ENCODE assay signal across 8 cellular contexts in genomic region chr11:10308208-10308954, GRCh38. TPM values are rescaled to one million over a fixed set of nuclear protein-coding genes. Genes with fewer than 3 reads are reported as not detected.
A peak's percentile ranks its signal among the peaks of the same experiment; 100 is the strongest.
DNase-seq lines count a peak whose midpoint lies in the region; ATAC-seq and TF ChIP-seq lines count a peak whose summit lies in the region.

No MANE protein-coding gene starts in this region.

- no peaks in the 10 kb centered on the region for H3K36me3 ChIP-seq in CD4-positive, alpha-beta memory T cell (ENCODE audit: insufficient read depth, low read length)

- H3K36me3 Mint-ChIP-seq in CD4-positive, alpha-beta memory T cell: peaks cover 0 to 6% of the 10 kb centered on the region in 2 donors
- H3K36me3 Mint-ChIP-seq in dendritic cell treated with granulocyte-macrophage colony-stimulating factor and Interleukin-4, amounts not matched to agents 40 ng/mL and 50 ng/mL, for 4 days (ENCODE audit: low read depth): peaks cover 15% of the 10 kb centered on the region
- H3K36me3 Mint-ChIP-seq in nephron (ENCODE audit: low read depth): no peaks in the 10 kb centered on the region

- ATAC-seq in HG03097 (IDR thresholded peaks at IDR 0.05; ENCODE audit: low FRiP score, unreplicated experiment) (no peak), HG02763 (IDR thresholded peaks at IDR 0.05; ENCODE audit: unreplicated experiment) (no peak)

- TF ChIP-seq CTCF in nephron (IDR thresholded peaks at IDR 0.05; ENCODE audit: unreplicated experiment in 3 of 3): no peak

- CTCF ChIA-PET in CD4-positive, alpha-beta memory T cell (lab: Charles Lee; ENCODE audit: partially characterized antibody): interaction anchor here (0.9 to 12.8 kb wide), 16 partner anchors 11 to 742 kb away, joined by 3 to 349 read pairs (median 5); partner anchors contain the start of genes RNF141 and SBF2

- H3K4me1 ChIP-seq in CD4-positive, alpha-beta memory T cell (ENCODE audit: insufficient read depth, low read length): peaks cover 51% of the 10 kb centered on the region

- H3K9me3 ChIP-seq in CD4-positive, alpha-beta memory T cell (ENCODE audit: control insufficient read depth in 1 of 2, low read length in 2 of 2): no peaks in the 10 kb centered on the region

- peak overlapping the region; percentile 73 to 98 (median 79) for H3K4me3 Mint-ChIP-seq in CD4-positive, alpha-beta memory T cell
- peak overlapping the region; percentile 84 for H3K4me3 Mint-ChIP-seq in dendritic cell treated with granulocyte-macrophage colony-stimulating factor and Interleukin-4, amounts not matched to agents 40 ng/mL and 50 ng/mL, for 4 days
- H3K4me3 Mint-ChIP-seq in nephron: peak overlapping the region; percentile 82 to 92 (median 85)

- DNase-seq in CD4-positive, alpha-beta memory T cell: no peak
- DNase-seq in M059J (ENCODE audit: low read depth): peak; percentile 64
- no peak for DNase-seq in NCI-H1092 (lab: John Stamatoyannopoulos, UW)
- DNase-seq in activated CD4-positive, CD25-positive, alpha-beta regulatory T cell (lab: John Stamatoyannopoulos, UW): no peak

- H3K27me3 Mint-ChIP-seq in CD4-positive, alpha-beta memory T cell: peaks cover 14 to 21% of the 10 kb centered on the region in 2 donors
- peaks cover 25% of the 10 kb centered on the region for H3K27me3 Mint-ChIP-seq in dendritic cell treated with granulocyte-macrophage colony-stimulating factor and Interleukin-4, amounts not matched to agents 40 ng/mL and 50 ng/mL, for 4 days
- H3K27me3 Mint-ChIP-seq in nephron (ENCODE audit: low read depth): peaks cover 62% of the 10 kb centered on the region

- intact Hi-C loops in CD4-positive, alpha-beta memory T cell (cut with micrococcal nuclease): loop anchor here (10.0 kb wide), 2 partner anchors 54 to 146 kb away; partner anchors contain the start of gene AMPD3
- intact Hi-C loops in dendritic cell treated with granulocyte-macrophage colony-stimulating factor and Interleukin-4, amounts not matched to agents 40 ng/mL and 50 ng/mL, for 4 days (cut with micrococcal nuclease): loop anchor here (1.0 to 5.0 kb wide), 4 partner anchors 58 to 551 kb away; no protein-coding TSS in a partner anchor

- no peak overlapping the region for H3K27ac ChIP-seq in CD4-positive, alpha-beta memory T cell (ENCODE audit: low read depth, low read length)

- peak overlapping the region in 3 of 7 donors; percentile 14 to 83 (median 65) for H3K27ac Mint-ChIP-seq in CD4-positive, alpha-beta memory T cell
- peak overlapping the region; percentile 75 for H3K27ac Mint-ChIP-seq in dendritic cell treated with granulocyte-macrophage colony-stimulating factor and Interleukin-4, amounts not matched to agents 40 ng/mL and 50 ng/mL, for 4 days
- peak overlapping the region; percentile 72 to 86 (median 83) for H3K27ac Mint-ChIP-seq in nephron

- H3K4me3 ChIP-seq in CD4-positive, alpha-beta memory T cell (ENCODE audit: low read length in 2 of 2): peak overlapping the region in 1 of 2 donors; percentile 54

- POLR2A ChIA-PET in CD4-positive, alpha-beta memory T cell (lab: Charles Lee; ENCODE audit: partially characterized antibody): interaction anchor here (0.8 to 5.0 kb wide), 8 partner anchors 12 to 695 kb away, joined by 3 to 39 read pairs (median 6); partner anchors contain the start of gene SBF2

- H3K9me3 Mint-ChIP-seq in CD4-positive, alpha-beta memory T cell: no peaks in the 10 kb centered on the region
- no peaks in the 10 kb centered on the region for H3K9me3 Mint-ChIP-seq in dendritic cell treated with granulocyte-macrophage colony-stimulating factor and Interleukin-4, amounts not matched to agents 40 ng/mL and 50 ng/mL, for 4 days
- H3K9me3 Mint-ChIP-seq in nephron: no peaks in the 10 kb centered on the region

- H3K27me3 ChIP-seq in CD4-positive, alpha-beta memory T cell (ENCODE audit: insufficient read depth, low read length): peaks cover 19% of the 10 kb centered on the region

- H3K4me1 Mint-ChIP-seq in CD4-positive, alpha-beta memory T cell: peaks cover 20 to 43% (median 32%) of the 10 kb centered on the region in 4 donors
- peaks cover 55% of the 10 kb centered on the region for H3K4me1 Mint-ChIP-seq in dendritic cell treated with granulocyte-macrophage colony-stimulating factor and Interleukin-4, amounts not matched to agents 40 ng/mL and 50 ng/mL, for 4 days (ENCODE audit: low read depth)
- peaks cover 44% of the 10 kb centered on the region for H3K4me1 Mint-ChIP-seq in nephron

RNA-seq across cellular contexts. Expression of gene ADM, which starts 3.5 kb away (rescaled TPM):
- under 1 TPM; 0.49 to 0.53 TPM for total RNA-seq in CD4-positive, alpha-beta memory T cell
- polyA plus RNA-seq in CD4-positive, alpha-beta memory T cell: under 1 TPM in 1 of 2 donors, not detected in 1; 0.31 TPM
- 283 and 361 TPM in 2 replicates for total RNA-seq in M059J (2014; rRNA removed; shearing (Covaris generic))

RNA-seq across cellular contexts. Expression of gene SBF2, which starts 14.4 kb away (rescaled TPM):
- 10 to 100 TPM; 13.8 to 15.4 TPM for total RNA-seq in CD4-positive, alpha-beta memory T cell
- 1 to 10 TPM in 1 of 2 donors, under 1 TPM in 1; 0.50 to 6.7 TPM for polyA plus RNA-seq in CD4-positive, alpha-beta memory T cell
- total RNA-seq in M059J (2014; rRNA removed; shearing (Covaris generic)): 19.2 and 30.5 TPM in 2 replicates

Comparison
In these comparisons a context has a peak if more than half of its experiments do, and no peak if none do; other contexts are left out.
1. RNA of gene ADM, which starts 3.5 kb away (total RNA-seq): 283 to 361 TPM in M059J; 0.49 to 0.53 TPM in CD4-positive, alpha-beta memory T cell; every median in the first group is over 100 times any median in the second.
2. Peak in every context shown above with its lines, with median percentiles within 50 percentile points of each other: H3K4me3 Mint-ChIP-seq.